25 cellular contexts compared by ENCODE assay signal in genomic region chr2:39065616-39066015, GRCh38. TPM values are rescaled to one million over a fixed set of nuclear protein-coding genes. Genes with fewer than 3 reads are reported as not detected.
DNase-seq lines count a peak whose midpoint lies in the region; ATAC-seq, FAIRE-seq and TF ChIP-seq lines count a peak whose summit lies in the region.
"Had no signal": no experiment of that assay in that cellular context is flagged by ENCODE, and none has a peak within 500 bp of the region (broad histone marks: within the 10 kb centered on the region; RNA-seq: fewer than 3 reads in every experiment).

No MANE protein-coding gene starts in this region.

- H3K4me3 ChIP-seq in GM23338 (no peak overlapping the region), right atrium auricular region (no peak overlapping the region)
- H3K4me3 ChIP-seq: A549, ascending aorta, upper lobe of left lung had no signal

- peak; percentile 50 for FAIRE-seq in H54 (lab: Jason Lieb, UNC)
- FAIRE-seq: A549, GM12892 had no signal

- no peaks in the 10 kb centered on the region for H3K9me2 ChIP-seq in GM23338 (ENCODE audit: insufficient read depth)
- H3K9me2 ChIP-seq: SK-N-SH had no signal

- H3K27me3 Mint-ChIP-seq in activated T-cell treated with anti-CD3 and anti-CD28 coated beads, Interleukin-2, amount 50 U/mL, for 72 hours (ENCODE audit: low read depth), result no peaks in the 10 kb centered on the region
- no peaks in the 10 kb centered on the region for H3K27me3 Mint-ChIP-seq in activated naive CD8-positive, alpha-beta T cell treated with anti-CD3 and anti-CD28 coated beads, Interleukin-2, amount 50 U/mL, for 24 hours
- no peaks in the 10 kb centered on the region for H3K27me3 Mint-ChIP-seq in naive thymus-derived CD8-positive, alpha-beta T cell
- H3K27me3 Mint-ChIP-seq in GM23338 (ENCODE audit: insufficient read depth, low read depth, poor library complexity), result no peaks in the 10 kb centered on the region

- H3K4me1 ChIP-seq in GM23338 (ENCODE audit: insufficient read depth) (no peaks in the 10 kb centered on the region), right atrium auricular region (no peaks in the 10 kb centered on the region)
- H3K4me1 ChIP-seq: ascending aorta had no signal

- DNase-seq in activated T-cell treated with anti-CD3 and anti-CD28 coated beads, Interleukin-2, amount 50 U/mL, for 72 hours, result no peak
- DNase-seq in activated T-cell treated with anti-CD3 and anti-CD28 coated beads, Interleukin-2, amount 50 U/mL, for 48 hours, result no peak
- no peak for DNase-seq in H54 (ENCODE audit: insufficient read length, low spot score)
- DNase-seq in activated naive CD8-positive, alpha-beta T cell treated with anti-CD3 and anti-CD28 coated beads, Interleukin-2, amount 50 U/mL, for 24 hours, result no peak
- DNase-seq in naive thymus-derived CD8-positive, alpha-beta T cell, result no peak
- no peak for DNase-seq in GM23338 (ENCODE audit: low spot score)
- no peak for DNase-seq in NCI-H2029 treated with DMSO at 0.1 percent for 48 hours (lab: John Stamatoyannopoulos, UW)
- DNase-seq in right atrium auricular region (ENCODE audit: low spot score), result no peak
- DNase-seq: activated CD4-positive, alpha-beta T cell treated with anti-CD3 and anti-CD28 coated beads, Interleukin-2, amount 50 U/mL, for 1 hour; activated naive CD4-positive, alpha-beta T cell treated with anti-CD3 and anti-CD28 coated beads for 36 hours; Calu3; central memory CD4-positive, alpha-beta T cell; dermis blood vessel endothelial cell; H9; NCI-H1105 treated with DMSO at 0.1 percent for 48 hours; NCI-H2081 treated with DMSO at 0.1 percent for 48 hours; NCI-H446; OCI-M1; SK-N-SH; stimulated activated CD8-positive, alpha-beta memory T cell treated with anti-CD3 and anti-CD28 coated beads, Interleukin-4, amount 100 ng/mL, for 48 hours; substantia nigra; upper lobe of left lung had no signal

- H3K36me3 ChIP-seq in GM23338 (ENCODE audit: insufficient read depth) (no peaks in the 10 kb centered on the region), right atrium auricular region (peaks cover 5% of the 10 kb centered on the region)

- H3K9me3 Mint-ChIP-seq in activated T-cell treated with anti-CD3 and anti-CD28 coated beads, Interleukin-2, amount 50 U/mL, for 72 hours, result no peaks in the 10 kb centered on the region
- H3K9me3 Mint-ChIP-seq in activated naive CD8-positive, alpha-beta T cell treated with anti-CD3 and anti-CD28 coated beads, Interleukin-2, amount 50 U/mL, for 24 hours, result no peaks in the 10 kb centered on the region
- no peaks in the 10 kb centered on the region for H3K9me3 Mint-ChIP-seq in naive thymus-derived CD8-positive, alpha-beta T cell
- no peaks in the 10 kb centered on the region for H3K9me3 Mint-ChIP-seq in GM23338
- H3K9me3 Mint-ChIP-seq: activated naive CD4-positive, alpha-beta T cell treated with anti-CD3 and anti-CD28 coated beads for 36 hours; H9 had no signal

- H3K4me2 ChIP-seq in GM23338, result no peak overlapping the region
- H3K4me2 ChIP-seq: A549, SK-N-SH had no signal

- no peaks in the 10 kb centered on the region for H3F3A ChIP-seq in GM23338 (replicated peaks; ENCODE audit: low read depth)

- no peak for TF ChIP-seq POLR2A in H54 (IDR thresholded peaks at IDR 0.05; ENCODE audit: low read depth, low read length)

- no peaks in the 10 kb centered on the region for H4K20me1 ChIP-seq in GM23338 (replicated peaks; ENCODE audit: insufficient read depth)

- peaks cover 24% of the 10 kb centered on the region for H3K4me1 Mint-ChIP-seq in activated T-cell treated with anti-CD3 and anti-CD28 coated beads, Interleukin-2, amount 50 U/mL, for 72 hours (ENCODE audit: low read depth)
- peaks cover 20% of the 10 kb centered on the region for H3K4me1 Mint-ChIP-seq in activated naive CD8-positive, alpha-beta T cell treated with anti-CD3 and anti-CD28 coated beads, Interleukin-2, amount 50 U/mL, for 24 hours
- peaks cover 9 to 22% (median 21%) of the 10 kb centered on the region in 4 donors for H3K4me1 Mint-ChIP-seq in naive thymus-derived CD8-positive, alpha-beta T cell
- peaks cover 3% of the 10 kb centered on the region; the same call in 1 of the 3 replicates for H3K4me1 Mint-ChIP-seq in GM23338

- H3K4me3 Mint-ChIP-seq in activated T-cell treated with anti-CD3 and anti-CD28 coated beads, Interleukin-2, amount 50 U/mL, for 72 hours, result no peak overlapping the region
- H3K4me3 Mint-ChIP-seq in activated naive CD8-positive, alpha-beta T cell treated with anti-CD3 and anti-CD28 coated beads, Interleukin-2, amount 50 U/mL, for 24 hours, result no peak overlapping the region
- H3K4me3 Mint-ChIP-seq in naive thymus-derived CD8-positive, alpha-beta T cell, result no peak overlapping the region
- no peak overlapping the region for H3K4me3 Mint-ChIP-seq in GM23338
- H3K4me3 Mint-ChIP-seq: activated naive CD4-positive, alpha-beta T cell treated with anti-CD3 and anti-CD28 coated beads for 36 hours; H9 had no signal

- peaks cover 31% of the 10 kb centered on the region for H3K79me2 ChIP-seq in GM23338 (replicated peaks; ENCODE audit: insufficient read depth)

- POLR2A ChIA-PET in naive thymus-derived CD8-positive, alpha-beta T cell (lab: Charles Lee), result no interaction called here

- no peak for TF ChIP-seq CTCF in GM23338 (conservative IDR thresholded peaks at IDR 0.05; ENCODE audit: low read depth in 2 of 2)
- TF ChIP-seq CTCF in right atrium auricular region (IDR thresholded peaks at IDR 0.05), result no peak

- H3K27ac ChIP-seq in GM23338 (ENCODE audit: low read depth) (no peak overlapping the region), right atrium auricular region (no peak overlapping the region)
- H3K27ac ChIP-seq: A549, ascending aorta, upper lobe of left lung had no signal

- H3K9me3 ChIP-seq in right atrium auricular region, result no peaks in the 10 kb centered on the region
- H3K9me3 ChIP-seq: A549, ascending aorta, SK-N-SH, upper lobe of left lung had no signal

- H3K27me3 ChIP-seq in GM23338 (ENCODE audit: insufficient read depth) (no peaks in the 10 kb centered on the region), right atrium auricular region (no peaks in the 10 kb centered on the region)
- H3K27me3 ChIP-seq: ascending aorta, upper lobe of left lung had no signal

- H2AFZ ChIP-seq in GM23338, result no peak overlapping the region

- peak overlapping the region; percentile 21 for H3K27ac Mint-ChIP-seq in activated T-cell treated with anti-CD3 and anti-CD28 coated beads, Interleukin-2, amount 50 U/mL, for 72 hours
- H3K27ac Mint-ChIP-seq in activated naive CD8-positive, alpha-beta T cell treated with anti-CD3 and anti-CD28 coated beads, Interleukin-2, amount 50 U/mL, for 24 hours, result peak overlapping the region; percentile 2
- H3K27ac Mint-ChIP-seq in naive thymus-derived CD8-positive, alpha-beta T cell, result peak overlapping the region in 8 of 10 donors; percentile 5 to 64 (median 20)
- H3K27ac Mint-ChIP-seq in GM23338, result no peak overlapping the region
- H3K27ac Mint-ChIP-seq: activated naive CD4-positive, alpha-beta T cell treated with anti-CD3 and anti-CD28 coated beads for 36 hours had no signal

- no peak for ATAC-seq in activated T-cell treated with anti-CD3 and anti-CD28 coated beads, Interleukin-2, amount 50 U/mL, for 72 hours (replicated peaks in 1 of 2)
- ATAC-seq in activated naive CD8-positive, alpha-beta T cell treated with anti-CD3 and anti-CD28 coated beads, Interleukin-2, amount 50 U/mL, for 24 hours, result no peak
- ATAC-seq in naive thymus-derived CD8-positive, alpha-beta T cell, result no peak
- ATAC-seq in GM23338, result no peak
- ATAC-seq: A549 had no signal

- peaks cover 0 to 13% of the 10 kb centered on the region in 2 donors for H3K36me3 Mint-ChIP-seq in activated T-cell treated with anti-CD3 and anti-CD28 coated beads, Interleukin-2, amount 50 U/mL, for 72 hours (ENCODE audit: insufficient read depth in 2 of 2)
- H3K36me3 Mint-ChIP-seq in activated naive CD8-positive, alpha-beta T cell treated with anti-CD3 and anti-CD28 coated beads, Interleukin-2, amount 50 U/mL, for 24 hours (ENCODE audit: low read depth), result peaks cover 17% of the 10 kb centered on the region
- H3K36me3 Mint-ChIP-seq in naive thymus-derived CD8-positive, alpha-beta T cell, result peaks cover 0 to 26% (median 0%) of the 10 kb centered on the region in 3 donors
- peaks cover 6% of the 10 kb centered on the region; the same call in 1 of the 3 replicates for H3K36me3 Mint-ChIP-seq in GM23338 (ENCODE audit: low read depth)

TF ChIP-seq in GM23338, 12 proteins besides CTCF, POLR2A, EP300 and RAD21:
- TF ChIP-seq ZNF114 (CRISPR knock-in tag; IDR thresholded peaks at IDR 0.05), result no peak

RNA-seq across cellular contexts. Expression of gene SOS1, which starts 55.2 kb away (rescaled TPM):
- total RNA-seq in activated T-cell treated with anti-CD3 and anti-CD28 coated beads, Interleukin-2, amount 50 U/mL, for 72 hours, result 100 to 1,000 TPM in 1 of 2 donors, 10 to 100 TPM in 1; 94.6 to 110 TPM
- total RNA-seq in naive thymus-derived CD8-positive, alpha-beta T cell, result 10 to 100 TPM; 42.9 to 51.6 TPM
- polyA plus RNA-seq in naive thymus-derived CD8-positive, alpha-beta T cell, result 10 to 100 TPM; 10.6 to 13.7 (median 11.7) TPM
- 21.9 and 25.2 TPM in 2 replicates for total RNA-seq in GM23338 (2014; rRNA removed; shearing (Covaris generic))
- 13.4 and 14.2 TPM in 2 replicates for polyA plus RNA-seq in GM23338 (2016; fragmentation: Nextera tagmentation; extraction: Ambion mirVana)
- total RNA-seq in right atrium auricular region, result 10 to 100 TPM; 15.3 to 21.3 TPM
